ENCODE assay signal across 13 cellular contexts in the genomic region with DNA sequence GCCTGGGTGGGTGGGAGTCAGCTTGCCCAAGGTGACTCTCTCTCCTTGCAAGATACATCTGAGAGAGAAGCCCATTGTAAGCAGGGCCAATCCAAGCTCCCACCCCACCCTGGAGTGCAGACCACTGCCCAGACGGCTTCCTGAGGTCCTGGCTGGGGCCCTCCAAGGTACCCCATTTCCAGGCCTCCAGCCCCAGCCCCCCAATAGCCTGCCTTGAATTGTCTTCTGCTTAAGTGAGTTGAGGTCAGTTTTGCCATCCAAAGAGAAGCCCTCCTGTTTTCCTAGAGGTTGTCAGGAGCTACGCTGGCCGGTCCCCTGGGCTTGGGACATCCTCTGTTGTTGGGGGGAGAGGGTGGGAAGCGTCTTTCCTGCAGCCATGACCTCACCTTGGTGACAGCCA. TPM values are rescaled to one million over a fixed set of nuclear protein-coding genes. Genes with fewer than 3 reads are reported as not detected.
"Had no signal": no experiment of that assay in that cellular context is flagged by ENCODE, and none has a peak within 500 bp of the region (broad histone marks: within the 10 kb centered on the region; RNA-seq: fewer than 3 reads in every experiment).

No MANE protein-coding gene starts in this region.

- H3K4me3 Mint-ChIP-seq: activated CD4-positive, alpha-beta T cell treated with anti-CD3 and anti-CD28 coated beads, Interleukin-2, amount 10 ng/mL, durations not matched to agents 7 days and 5 days; activated naive CD4-positive, alpha-beta T cell treated with anti-CD3 and anti-CD28 coated beads for 36 hours; activated naive CD8-positive, alpha-beta T cell treated with anti-CD3 and anti-CD28 coated beads, Interleukin-2, amount 50 U/mL, for 24 hours; stimulated activated naive CD8-positive, alpha-beta T cell treated with anti-CD3 and anti-CD28 coated beads, Interleukin-15, Interleukin-2, amounts not matched to agents 100 ng/mL and 50 ng/mL, for 24 hours had no signal

- H3K36me3 ChIP-seq: cardiac muscle cell, left ventricle myocardium inferior, ovary had no signal

- H3K4me1 Mint-ChIP-seq: activated CD4-positive, alpha-beta T cell treated with anti-CD3 and anti-CD28 coated beads, Interleukin-2, amount 10 ng/mL, durations not matched to agents 7 days and 5 days; activated naive CD8-positive, alpha-beta T cell treated with anti-CD3 and anti-CD28 coated beads, Interleukin-2, amount 50 U/mL, for 24 hours had no signal

- H3K27ac ChIP-seq: cardiac muscle cell, left ventricle myocardium inferior, ovary had no signal

- H3K4me3 ChIP-seq: cardiac muscle cell, left ventricle myocardium inferior, ovary had no signal

- DNase-seq: activated CD4-positive, alpha-beta T cell treated with anti-CD3 and anti-CD28 coated beads, Interleukin-2, amount 10 ng/mL, durations not matched to agents 7 days and 5 days; activated CD4-positive, CD25-positive, alpha-beta regulatory T cell; activated naive CD4-positive, alpha-beta T cell treated with anti-CD3 and anti-CD28 coated beads for 36 hours; activated naive CD8-positive, alpha-beta T cell treated with anti-CD3 and anti-CD28 coated beads, Interleukin-2, amount 50 U/mL, for 24 hours; hippocampal formation; left ventricle myocardium inferior; SHP77 treated with DMSO at 0.1 percent for 48 hours; small intestine; T-helper 2 cell had no signal

- H3K27ac Mint-ChIP-seq: activated CD4-positive, alpha-beta T cell treated with anti-CD3 and anti-CD28 coated beads, Interleukin-2, amount 10 ng/mL, durations not matched to agents 7 days and 5 days; activated naive CD4-positive, alpha-beta T cell treated with anti-CD3 and anti-CD28 coated beads for 36 hours; activated naive CD8-positive, alpha-beta T cell treated with anti-CD3 and anti-CD28 coated beads, Interleukin-2, amount 50 U/mL, for 24 hours; stimulated activated naive CD8-positive, alpha-beta T cell treated with anti-CD3 and anti-CD28 coated beads, Interleukin-15, Interleukin-2, amounts not matched to agents 100 ng/mL and 50 ng/mL, for 24 hours had no signal

- H3K27me3 ChIP-seq: cardiac muscle cell, ovary had no signal

- ATAC-seq: activated naive CD8-positive, alpha-beta T cell treated with anti-CD3 and anti-CD28 coated beads, Interleukin-2, amount 50 U/mL, for 24 hours had no signal

- H3K27me3 Mint-ChIP-seq: activated CD4-positive, alpha-beta T cell treated with anti-CD3 and anti-CD28 coated beads, Interleukin-2, amount 10 ng/mL, durations not matched to agents 7 days and 5 days; activated naive CD8-positive, alpha-beta T cell treated with anti-CD3 and anti-CD28 coated beads, Interleukin-2, amount 50 U/mL, for 24 hours; stimulated activated naive CD8-positive, alpha-beta T cell treated with anti-CD3 and anti-CD28 coated beads, Interleukin-15, Interleukin-2, amounts not matched to agents 100 ng/mL and 50 ng/mL, for 24 hours had no signal

- H3K9me3 ChIP-seq: left ventricle myocardium inferior, ovary had no signal

- H3K9me3 Mint-ChIP-seq: activated CD4-positive, alpha-beta T cell treated with anti-CD3 and anti-CD28 coated beads, Interleukin-2, amount 10 ng/mL, durations not matched to agents 7 days and 5 days; activated naive CD4-positive, alpha-beta T cell treated with anti-CD3 and anti-CD28 coated beads for 36 hours; activated naive CD8-positive, alpha-beta T cell treated with anti-CD3 and anti-CD28 coated beads, Interleukin-2, amount 50 U/mL, for 24 hours; stimulated activated naive CD8-positive, alpha-beta T cell treated with anti-CD3 and anti-CD28 coated beads, Interleukin-15, Interleukin-2, amounts not matched to agents 100 ng/mL and 50 ng/mL, for 24 hours had no signal

RNA-seq across cellular contexts. Expression of gene ADAMTS2, which starts 52.6 kb away (rescaled TPM):
- total RNA-seq: activated CD4-positive, alpha-beta T cell treated with anti-CD3 and anti-CD28 coated beads, Interleukin-2, amount 10 ng/mL, durations not matched to agents 7 days and 5 days; activated CD8-positive, alpha-beta memory T cell treated with anti-CD3 and anti-CD28 coated beads for 36 hours; activated naive CD4-positive, alpha-beta T cell treated with anti-CD3 and anti-CD28 coated beads for 36 hours had no signal
